1 cellular context compared by ENCODE assay signal in genomic region chr19:17336872-17337674, GRCh38.
A peak's percentile ranks its signal among the peaks of the same experiment; 100 is the strongest.
TF ChIP-seq lines count a peak whose summit lies in the region.

GTPBP3 (plus strand) TSS chr19:17337553; CDS start chr19:17337612, 59 bp downstream.

TF ChIP-seq in K562, 482 proteins besides CTCF, POLR2A, EP300 and RAD21 (continued from another document and continues in another):
- TF ChIP-seq ZBTB33 (CRISPR knock-in tag; IDR thresholded peaks at IDR 0.05): peak; percentile 29; the same call in 1 of the 2 replicates
- peak; percentile 93 for TF ChIP-seq MTA3 (IDR thresholded peaks at IDR 0.05; ENCODE audit: borderline replicate concordance)
- no peak for TF ChIP-seq SRSF7 (optimal IDR thresholded peaks at IDR 0.05; ENCODE audit: low read depth, low read length)
- TF ChIP-seq ZNF3 (CRISPR knock-in tag; IDR thresholded peaks at IDR 0.05): no peak
- no peak for TF ChIP-seq EZH2 (IDR thresholded peaks at IDR 0.05; ENCODE audit: borderline replicate concordance, low read depth, low read length)
- no peak; the same call in 1 of the 2 replicates for TF ChIP-seq ZBTB17 (CRISPR knock-in tag; IDR thresholded peaks at IDR 0.05)
- TF ChIP-seq FOXJ2 (tag; IDR thresholded peaks at IDR 0.05): peak; percentile 82; the same call in 1 of the 2 replicates
- no peak for TF ChIP-seq HMG20A (CRISPR knock-in tag; conservative IDR thresholded peaks at IDR 0.05)
- no peak for TF ChIP-seq ZNF23 (CRISPR knock-in tag; IDR thresholded peaks at IDR 0.05)
- no peak for TF ChIP-seq PBX2 (CRISPR knock-in tag; IDR thresholded peaks at IDR 0.05; ENCODE audit: low read depth)
- TF ChIP-seq PBX2 (tag; conservative IDR thresholded peaks at IDR 0.05; ENCODE audit: low read depth): peak; percentile 45; the same call in 1 of the 2 replicates
- no peak for TF ChIP-seq ZC3H4 (CRISPR knock-in tag; IDR thresholded peaks at IDR 0.05; ENCODE audit: borderline replicate concordance)
- TF ChIP-seq FOXP4 (CRISPR knock-in tag; IDR thresholded peaks at IDR 0.05; ENCODE audit: borderline replicate concordance): peak; percentile 47; the same call in 1 of the 2 replicates
- TF ChIP-seq TSC22D4 (tag; IDR thresholded peaks at IDR 0.05): no peak
- no peak for TF ChIP-seq RNF219 (CRISPR knock-in tag; IDR thresholded peaks at IDR 0.05)
- TF ChIP-seq IRF2 (CRISPR knock-in tag; IDR thresholded peaks at IDR 0.05): no peak
- TF ChIP-seq SLC30A9 (CRISPR knock-in tag; IDR thresholded peaks at IDR 0.05): no peak
- TF ChIP-seq PRMT5 (CRISPR knock-in tag; IDR thresholded peaks at IDR 0.05): peak; percentile 80; the same call in 1 of the 2 replicates
- TF ChIP-seq ZNF511 (CRISPR knock-in tag; IDR thresholded peaks at IDR 0.05): peak; percentile 78; the same call in 1 of the 2 replicates
- peak in 1 of 2 experiments; percentile 88 for TF ChIP-seq MAZ (CRISPR knock-in tag; conservative IDR thresholded peaks at IDR 0.05 in 1 of 2, IDR thresholded peaks at IDR 0.05 in 1 of 2)
- TF ChIP-seq GATAD2A (IDR thresholded peaks at IDR 0.05): 0 out of 2 replicates have a peak, but pooled peaks have one; percentile 7
- TF ChIP-seq PHF8 (IDR thresholded peaks at IDR 0.05; ENCODE audit: borderline replicate concordance, low read length): peak; percentile 68; the same call in 1 of the 2 replicates
- peak; percentile 99 for TF ChIP-seq DIDO1 (tag; IDR thresholded peaks at IDR 0.05; ENCODE audit: low read depth)
- TF ChIP-seq NFRKB (IDR thresholded peaks at IDR 0.05; ENCODE audit: low read depth): peak; percentile 97
- no peak for TF ChIP-seq ZNF609 (CRISPR knock-in tag; IDR thresholded peaks at IDR 0.05; ENCODE audit: borderline replicate concordance)
- peak; percentile 22; the same call in 1 of the 2 replicates for TF ChIP-seq ZNF175 (CRISPR knock-in tag; IDR thresholded peaks at IDR 0.05; ENCODE audit: low read depth)
- TF ChIP-seq SRSF3 (IDR thresholded peaks at IDR 0.05; ENCODE audit: insufficient read depth, low read length): no peak
- peak; percentile 73; the same call in 1 of the 2 replicates for TF ChIP-seq SMARCE1 (IDR thresholded peaks at IDR 0.05)
- TF ChIP-seq KAT2B (IDR thresholded peaks at IDR 0.05; ENCODE audit: low read depth, low read length): no peak
- peak; percentile 87 for TF ChIP-seq TAF7 (tag; IDR thresholded peaks at IDR 0.05)
- TF ChIP-seq TRIM24 (IDR thresholded peaks at IDR 0.05): peak; percentile 46 to 100; a peak in 3 of 4 replicates
- no peak; the same call in none of the 2 replicates for TF ChIP-seq NFATC3 (IDR thresholded peaks at IDR 0.05)
- peak; percentile 31; the same call in 1 of the 2 replicates for TF ChIP-seq MTA1 (IDR thresholded peaks at IDR 0.05; ENCODE audit: borderline replicate concordance)
- TF ChIP-seq RERE (CRISPR knock-in tag; IDR thresholded peaks at IDR 0.05; ENCODE audit: borderline replicate concordance): no peak
- TF ChIP-seq CREB3L1 (IDR thresholded peaks at IDR 0.05; ENCODE audit: borderline replicate concordance, low read depth): peak; percentile 81
- TF ChIP-seq KLF16 (IDR thresholded peaks at IDR 0.05): no peak
- peak; percentile 49; the same call in 1 of the 2 replicates for TF ChIP-seq PML (IDR thresholded peaks at IDR 0.05; ENCODE audit: low read length)
- no peak for TF ChIP-seq DLX4 (CRISPR knock-in tag; IDR thresholded peaks at IDR 0.05)
